ENCODE assay signal across 1 cellular context in genomic region chr10:70586348-70586930, GRCh38.
TF ChIP-seq lines count a peak whose summit lies in the region.

No MANE protein-coding gene starts in this region.

TF ChIP-seq in HepG2, 621 proteins besides CTCF, POLR2A, EP300 and RAD21:
- TF ChIP-seq CREB1 (IDR thresholded peaks at IDR 0.05): no peak
- no peak for TF ChIP-seq CREB1 (CRISPR knock-in tag; IDR thresholded peaks at IDR 0.05)
- TF ChIP-seq JARID2 (CRISPR knock-in tag; IDR thresholded peaks at IDR 0.05; ENCODE audit: insufficient replicate concordance): no peak
- no peak for TF ChIP-seq MLX (CRISPR knock-in tag; IDR thresholded peaks at IDR 0.05)
- no peak for TF ChIP-seq ATRX (CRISPR knock-in tag; IDR thresholded peaks at IDR 0.05; ENCODE audit: borderline replicate concordance)
